In genomic region chr9:12794024-12794799, GRCh38 we compare ENCODE assay signal across 13 cellular contexts. TPM values are rescaled to one million over a fixed set of nuclear protein-coding genes. Genes with fewer than 3 reads are reported as not detected.
DNase-seq lines count a peak whose midpoint lies in the region; ATAC-seq, FAIRE-seq and TF ChIP-seq lines count a peak whose summit lies in the region.
"Had no signal": no experiment of that assay in that cellular context is flagged by ENCODE, and none has a peak within 500 bp of the region (broad histone marks: within the 10 kb centered on the region; RNA-seq: fewer than 3 reads in every experiment).

No MANE protein-coding gene starts in this region.

- peaks cover 2% of the 10 kb centered on the region for H3K79me1 ChIP-seq in mesenchymal stem cell (replicated peaks; ENCODE audit: low read length, poor library complexity, severe bottlenecking)

- H3K9me3 Mint-ChIP-seq in immature natural killer cell = peaks cover 0 to 33% (median 7%) of the 10 kb centered on the region in 6 donors
- H3K9me3 Mint-ChIP-seq in activated naive CD8-positive, alpha-beta T cell treated with anti-CD3 and anti-CD28 coated beads, Interleukin-2, amount 50 U/mL, for 24 hours = no peaks in the 10 kb centered on the region

- H3K9me3 ChIP-seq in A549 (no peaks in the 10 kb centered on the region), mesenchymal stem cell (ENCODE audit: control insufficient read depth, low read length) (no peaks in the 10 kb centered on the region)
- H3K9me3 ChIP-seq: SJSA1 had no signal

- peak overlapping the region; percentile 15; the same call in 1 of the 3 replicates for H3K4me3 ChIP-seq in A549
- H3K4me3 ChIP-seq in mesenchymal stem cell (ENCODE audit: insufficient read depth in 1 of 2, low read depth in 1 of 2, low read length in 2 of 2) = no peak overlapping the region
- H3K4me3 ChIP-seq: SJSA1 had no signal

- H3K27me3 ChIP-seq in mesenchymal stem cell (ENCODE audit: control insufficient read depth in 1 of 2, insufficient read depth in 1 of 2, low read length in 2 of 2) = no peaks in the 10 kb centered on the region
- H3K27me3 ChIP-seq: SJSA1 had no signal

- no peak for TF ChIP-seq POLR2A in A549 (IDR thresholded peaks at IDR 0.05; ENCODE audit: low read length)

- no peaks in the 10 kb centered on the region for H3K36me3 ChIP-seq in mesenchymal stem cell (ENCODE audit: control insufficient read depth in 1 of 2, insufficient read depth in 2 of 2, low read depth in 1 of 2, low read length in 2 of 2)
- H3K36me3 ChIP-seq: SJSA1 had no signal

- no peak overlapping the region for H2AK5ac ChIP-seq in mesenchymal stem cell (ENCODE audit: low read length, severe bottlenecking)

- no peak overlapping the region for H2BK12ac ChIP-seq in mesenchymal stem cell (ENCODE audit: low read length in 2 of 2)

- TF ChIP-seq CTCF in A549 (IDR thresholded peaks at IDR 0.05) = no peak

- H3K4ac ChIP-seq in mesenchymal stem cell (ENCODE audit: low read depth in 1 of 2, low read length in 2 of 2) = peak overlapping the region in 1 of 2 experiments; percentile 69

- no peak overlapping the region for H3K4me3 Mint-ChIP-seq in immature natural killer cell
- no peak overlapping the region for H3K4me3 Mint-ChIP-seq in activated naive CD8-positive, alpha-beta T cell treated with anti-CD3 and anti-CD28 coated beads, Interleukin-2, amount 50 U/mL, for 24 hours
- H3K4me3 Mint-ChIP-seq: memory B cell had no signal

- intact Hi-C loops in sciatic nerve (cut with DNase I) = no loop called here

- peaks cover 0 to 2% (median 0%) of the 10 kb centered on the region in 3 donors for H3K27me3 Mint-ChIP-seq in immature natural killer cell (ENCODE audit: low read depth in 3 of 3)
- no peaks in the 10 kb centered on the region for H3K27me3 Mint-ChIP-seq in activated naive CD8-positive, alpha-beta T cell treated with anti-CD3 and anti-CD28 coated beads, Interleukin-2, amount 50 U/mL, for 24 hours
- H3K27me3 Mint-ChIP-seq: memory B cell had no signal

- ATAC-seq in A549 = peak in 1 of 2 experiments; percentile 48; a peak in 3 of 6 replicates
- ATAC-seq in sciatic nerve = no peak
- ATAC-seq in activated naive CD8-positive, alpha-beta T cell treated with anti-CD3 and anti-CD28 coated beads, Interleukin-2, amount 50 U/mL, for 24 hours = no peak

- CTCF ChIA-PET in A549 (lab: Yijun Ruan, JAX) = interaction anchor here (1.0 to 1.3 kb wide), 2 partner anchors 18 kb away, joined by 3 to 4 read pairs; no protein-coding TSS in a partner anchor

- H4K91ac ChIP-seq in mesenchymal stem cell (ENCODE audit: low read length) = no peak overlapping the region

- H3K4me2 ChIP-seq in A549 = peak overlapping the region; percentile 73
- H3K4me2 ChIP-seq in mesenchymal stem cell (ENCODE audit: low read length, poor library complexity, severe bottlenecking) = no peak overlapping the region
- H3K4me2 ChIP-seq: KMS-11 had no signal

- no peak overlapping the region for H3K14ac ChIP-seq in mesenchymal stem cell (ENCODE audit: low read length in 2 of 2)

- peak overlapping the region in 1 of 2 experiments; percentile 40 for H3K18ac ChIP-seq in mesenchymal stem cell (ENCODE audit: low read depth in 1 of 2, low read length in 2 of 2)

- H3K4me1 ChIP-seq in A549 (peaks cover 93% of the 10 kb centered on the region), mesenchymal stem cell (ENCODE audit: control insufficient read depth, insufficient read depth, low read depth, low read length) (no peaks in the 10 kb centered on the region)
- H3K4me1 ChIP-seq: SJSA1 had no signal

- DNase-seq in A549 (ENCODE audit: low read depth in 1 of 2, low spot score in 1 of 2) (peak in 1 of 2 experiments; percentile 41), NCI-H446 treated with DMSO at 0.1 percent for 48 hours (lab: John Stamatoyannopoulos, UW) (peak; percentile 90), fibroblast of gingiva (ENCODE audit: low read depth) (peak; percentile 96), mesenchymal stem cell (peak; percentile 85), sciatic nerve (ENCODE audit: low spot score) (no peak), immature natural killer cell (no peak)
- no peak for DNase-seq in stimulated activated CD8-positive, alpha-beta memory T cell treated with anti-CD3 and anti-CD28 coated beads, Interleukin-4, amount 100 ng/mL, for 48 hours
- DNase-seq in activated naive CD8-positive, alpha-beta T cell treated with anti-CD3 and anti-CD28 coated beads, Interleukin-2, amount 50 U/mL, for 24 hours = no peak
- DNase-seq: activated gamma-delta T cell, NCI-H2029 treated with DMSO at 0.1 percent for 48 hours had no signal

- no peaks in the 10 kb centered on the region for H3K36me3 Mint-ChIP-seq in immature natural killer cell
- no peaks in the 10 kb centered on the region for H3K36me3 Mint-ChIP-seq in activated naive CD8-positive, alpha-beta T cell treated with anti-CD3 and anti-CD28 coated beads, Interleukin-2, amount 50 U/mL, for 24 hours (ENCODE audit: low read depth)
- H3K36me3 Mint-ChIP-seq: memory B cell had no signal

- H3K23ac ChIP-seq in mesenchymal stem cell (ENCODE audit: low read length in 2 of 2) = no peak overlapping the region

- H2BK5ac ChIP-seq in mesenchymal stem cell (ENCODE audit: low read depth, low read length, poor library complexity, severe bottlenecking) = no peak overlapping the region

- peak overlapping the region; percentile 50 to 70; a peak in 5 of 6 replicates for H3K27ac ChIP-seq in A549
- no peak overlapping the region for H3K27ac ChIP-seq in mesenchymal stem cell (ENCODE audit: low read length, poor library complexity, severe bottlenecking)
- H3K27ac ChIP-seq: KMS-11, SJSA1 had no signal

- no peak overlapping the region for H3K27ac Mint-ChIP-seq in immature natural killer cell
- no peak overlapping the region for H3K27ac Mint-ChIP-seq in activated naive CD8-positive, alpha-beta T cell treated with anti-CD3 and anti-CD28 coated beads, Interleukin-2, amount 50 U/mL, for 24 hours
- H3K27ac Mint-ChIP-seq: memory B cell had no signal

- H2BK120ac ChIP-seq in mesenchymal stem cell (ENCODE audit: low read depth, low read length) = no peak overlapping the region

- H4K8ac ChIP-seq in mesenchymal stem cell (ENCODE audit: low read length) = no peak overlapping the region

- FAIRE-seq in A549 (lab: Jason Lieb, UNC) = no peak

- H3K9ac ChIP-seq in mesenchymal stem cell (ENCODE audit: low read length) = no peak overlapping the region
- H3K9ac ChIP-seq: KMS-11 had no signal

- H3K4me1 Mint-ChIP-seq in immature natural killer cell = no peaks in the 10 kb centered on the region
- H3K4me1 Mint-ChIP-seq in activated naive CD8-positive, alpha-beta T cell treated with anti-CD3 and anti-CD28 coated beads, Interleukin-2, amount 50 U/mL, for 24 hours = no peaks in the 10 kb centered on the region
- H3K4me1 Mint-ChIP-seq: memory B cell had no signal

- TF ChIP-seq EP300 in A549 (IDR thresholded peaks at IDR 0.05) = peak; percentile 29 to 40; a peak in 1 of 5 replicates

- H2AFZ ChIP-seq in mesenchymal stem cell (ENCODE audit: low read depth, low read length) = no peak overlapping the region

- H2BK15ac ChIP-seq in mesenchymal stem cell (ENCODE audit: low read depth, poor library complexity, severe bottlenecking) = no peak overlapping the region

- POLR2A ChIA-PET in A549 (lab: Yijun Ruan, JAX) = no interaction called here

- no peak for TF ChIP-seq RAD21 in A549 (conservative IDR thresholded peaks at IDR 0.05 in 1 of 2, IDR thresholded peaks at IDR 0.05 in 1 of 2)

- WGBS in A549 (ENCODE audit: missing lambda C conversion rate) = 14% methylated on average over 3 of the region's 3 CpGs
- WGBS in mesenchymal stem cell = 81% methylated on average over 2 of the region's 3 CpGs

TF ChIP-seq in A549, 52 proteins besides CTCF, POLR2A, EP300 and RAD21:
- TF ChIP-seq HES2 (IDR thresholded peaks at IDR 0.05) (0 out of 2 replicates have a peak, but pooled peaks have one; percentile 19), RFX5 (IDR thresholded peaks at IDR 0.05) (no peak), MAZ (IDR thresholded peaks at IDR 0.05; ENCODE audit: borderline replicate concordance, low read depth, low read length) (no peak), GATA3 (IDR thresholded peaks at IDR 0.05; ENCODE audit: borderline replicate concordance) (peak; percentile 36; the same call in 1 of the 2 replicates), CEBPB (IDR thresholded peaks at IDR 0.05) (peak; percentile 81 to 92)
TF ChIP-seq in A549: peak in this region for 3.

RNA-seq across cellular contexts. Expression of gene LURAP1L, which starts 19.4 kb away (rescaled TPM):
- polyA plus RNA-seq in A549 (2011; rRNA removed) (52.4 and 61.4 TPM in 2 replicates), A549 (2017; fragmentation: RNase III; extraction: RNeasy Plus Mini Kit Qiagen cat#74134 plus additional on column Dnase treatment) (15.6 to 24.4 TPM (median 23.9 TPM) in 3 replicates), immature natural killer cell (not detected)
- 14.5 and 16.9 TPM in 2 replicates for polyA plus RNA-seq in A549 (2012; cell fraction: cytosol; rRNA removed)
- 23.0 and 32.1 TPM in 2 replicates for polyA plus RNA-seq in A549 (2012; cell fraction: nucleus; rRNA removed)
- polyA minus RNA-seq in A549 (2011; rRNA and poly(A)+ RNA removed) = 70.0 and 83.0 TPM in 2 replicates
- 32.8 TPM for polyA plus RNA-seq in mesenchymal stem cell (2013, experiment 1 of 2)
- polyA plus RNA-seq in mesenchymal stem cell (2013, experiment 2 of 2) = 33.7 TPM
- total RNA-seq in sciatic nerve = 7.8 TPM
- total RNA-seq: SJSA1 had no signal

Comparison
In these comparisons a context has a peak if more than half of its experiments do, and no peak if none do; other contexts are left out.
1. DNase-seq: peak in NCI-H446 treated with DMSO at 0.1 percent for 48 hours (single experiment), fibroblast of gingiva (single experiment) and mesenchymal stem cell (single experiment); none in sciatic nerve (single experiment), stimulated activated CD8-positive, alpha-beta memory T cell treated with anti-CD3 and anti-CD28 coated beads, Interleukin-4, amount 100 ng/mL, for 48 hours (single experiment), immature natural killer cell (0 of 3) and activated naive CD8-positive, alpha-beta T cell treated with anti-CD3 and anti-CD28 coated beads, Interleukin-2, amount 50 U/mL, for 24 hours (single experiment).
2. RNA of gene LURAP1L, which starts 19.4 kb away (polyA plus RNA-seq): 14.5 to 61.4 TPM in A549; not detected in immature natural killer cell; every median in the first group is over 10 times any median in the second.